10 cellular contexts compared by ENCODE assay signal in genomic region chr12:82593901-82594396, GRCh38.
DNase-seq lines count a peak whose midpoint lies in the region; ATAC-seq and TF ChIP-seq lines count a peak whose summit lies in the region.
"Had no signal": no experiment of that assay in that cellular context is flagged by ENCODE, and none has a peak within 500 bp of the region (broad histone marks: within the 10 kb centered on the region; RNA-seq: fewer than 3 reads in every experiment).

No MANE protein-coding gene starts in this region.

- peaks cover 6% of the 10 kb centered on the region for H3K9me3 Mint-ChIP-seq in activated naive CD4-positive, alpha-beta T cell treated with anti-CD3 and anti-CD28 coated beads for 36 hours

- H3K36me3 ChIP-seq in BLaER1 treated with 17β-estradiol and CSF1 and Interleukin-3, amounts not matched to agents 10 nM and 100 nM: no peaks in the 10 kb centered on the region
- H3K36me3 ChIP-seq in ascending aorta (no peaks in the 10 kb centered on the region), MG63 (no peaks in the 10 kb centered on the region)

- no peak overlapping the region for H3K4me3 ChIP-seq in BLaER1 treated with 17β-estradiol and CSF1 and Interleukin-3, amounts not matched to agents 10 nM and 100 nM
- H3K4me3 ChIP-seq in ascending aorta: no peak overlapping the region
- H3K4me3 ChIP-seq in MG63: no peak overlapping the region

- no peaks in the 10 kb centered on the region for H3K27me3 ChIP-seq in BLaER1 treated with 17β-estradiol and CSF1 and Interleukin-3, amounts not matched to agents 10 nM and 100 nM
- H3K27me3 ChIP-seq in ascending aorta (no peaks in the 10 kb centered on the region), MG63 (no peaks in the 10 kb centered on the region)

- intact Hi-C loops in activated naive CD4-positive, alpha-beta T cell treated with anti-CD3 and anti-CD28 coated beads for 36 hours (cut with micrococcal nuclease): no loop called here
- intact Hi-C loops in ascending aorta (cut with DNase I): no loop called here

- no peak for TF ChIP-seq CTCF in ascending aorta (IDR thresholded peaks at IDR 0.05)

- ATAC-seq in GM19372 (IDR thresholded peaks at IDR 0.05; ENCODE audit: low read depth, unreplicated experiment) (peak; percentile 88), HG02981 (IDR thresholded peaks at IDR 0.05; ENCODE audit: unreplicated experiment) (peak; percentile 84)

- H3K4me2 ChIP-seq in BLaER1 treated with 17β-estradiol and CSF1 and Interleukin-3, amounts not matched to agents 10 nM and 100 nM: peak overlapping the region in 6 of 11 experiments; percentile 0 to 59 (median 50); a peak in 9 of 22 replicates

- no peak overlapping the region for H3K27ac Mint-ChIP-seq in activated naive CD4-positive, alpha-beta T cell treated with anti-CD3 and anti-CD28 coated beads for 36 hours
- H3K27ac Mint-ChIP-seq: activated T-cell treated with anti-CD3 and anti-CD28 coated beads, Interleukin-2, amount 50 U/mL, for 24 hours had no signal

- H3K4me1 Mint-ChIP-seq in activated naive CD4-positive, alpha-beta T cell treated with anti-CD3 and anti-CD28 coated beads for 36 hours (ENCODE audit: low read depth): no peaks in the 10 kb centered on the region

- peaks cover 0 to 37% (median 6%) of the 10 kb centered on the region in 10 experiments; a peak in 8 of 20 replicates for H3K4me1 ChIP-seq in BLaER1 treated with 17β-estradiol and CSF1 and Interleukin-3, amounts not matched to agents 10 nM and 100 nM
- no peaks in the 10 kb centered on the region for H3K4me1 ChIP-seq in ascending aorta

- DNase-seq in NCI-H2171 treated with DMSO at 0.1 percent for 48 hours (lab: John Stamatoyannopoulos, UW) (peak; percentile 99), ascending aorta (ENCODE audit: low spot score in 2 of 2) (no peak), MG63 (no peak)
- DNase-seq in activated naive CD4-positive, alpha-beta T cell treated with anti-CD3 and anti-CD28 coated beads for 36 hours: no peak
- DNase-seq in activated CD4-positive, alpha-beta T cell treated with anti-CD3 and anti-CD28 coated beads for 1 hour: no peak
- DNase-seq: activated T-cell treated with anti-CD3 and anti-CD28 coated beads, Interleukin-2, amount 50 U/mL, for 24 hours; OCI-M1 had no signal

- peaks cover 0 to 17% (median 10%) of the 10 kb centered on the region in 11 experiments; a peak in 12 of 22 replicates for H3K9me3 ChIP-seq in BLaER1 treated with 17β-estradiol and CSF1 and Interleukin-3, amounts not matched to agents 10 nM and 100 nM (replicated peaks in 1 of 11)
- H3K9me3 ChIP-seq in ascending aorta: no peaks in the 10 kb centered on the region
- no peaks in the 10 kb centered on the region for H3K9me3 ChIP-seq in MG63

- H3K36me3 Mint-ChIP-seq in activated naive CD4-positive, alpha-beta T cell treated with anti-CD3 and anti-CD28 coated beads for 36 hours (ENCODE audit: low read depth): no peaks in the 10 kb centered on the region

- H3K4me3 Mint-ChIP-seq in activated naive CD4-positive, alpha-beta T cell treated with anti-CD3 and anti-CD28 coated beads for 36 hours: no peak overlapping the region
- H3K4me3 Mint-ChIP-seq: activated T-cell treated with anti-CD3 and anti-CD28 coated beads, Interleukin-2, amount 50 U/mL, for 24 hours had no signal

- no peaks in the 10 kb centered on the region for H3K27me3 Mint-ChIP-seq in activated naive CD4-positive, alpha-beta T cell treated with anti-CD3 and anti-CD28 coated beads for 36 hours (ENCODE audit: low read depth)
- H3K27me3 Mint-ChIP-seq: activated T-cell treated with anti-CD3 and anti-CD28 coated beads, Interleukin-2, amount 50 U/mL, for 24 hours had no signal

- no peaks in the 10 kb centered on the region for H4K20me1 ChIP-seq in BLaER1 treated with 17β-estradiol and CSF1 and Interleukin-3, amounts not matched to agents 10 nM and 100 nM

- no peak overlapping the region for H3K27ac ChIP-seq in BLaER1 treated with 17β-estradiol and CSF1 and Interleukin-3, amounts not matched to agents 10 nM and 100 nM
- H3K27ac ChIP-seq in ascending aorta: no peak overlapping the region

- H3K9ac ChIP-seq in BLaER1 treated with 17β-estradiol and CSF1 and Interleukin-3, amounts not matched to agents 10 nM and 100 nM: no peak overlapping the region

- CTCF ChIA-PET in activated naive CD4-positive, alpha-beta T cell treated with anti-CD3 and anti-CD28 coated beads for 36 hours (lab: Charles Lee): no interaction called here
